8 cellular contexts compared by ENCODE assay signal in genomic region chr2:111667542-111668273, GRCh38.
A peak's percentile ranks its signal among the peaks of the same experiment; 100 is the strongest.
DNase-seq lines count a peak whose midpoint lies in the region; ATAC-seq lines count a peak whose summit lies in the region.

No MANE protein-coding gene starts in this region.

- DNase-seq in DMS53 (lab: John Stamatoyannopoulos, UW) (peak; percentile 72), NCI-H460 (ENCODE audit: extremely low read depth, low read depth) (peak; percentile 22), dermis blood vessel endothelial cell (peak; percentile 81), mesenteric fat pad (ENCODE audit: low spot score) (peak; percentile 78), pons (ENCODE audit: low spot score) (no peak)
- DNase-seq in activated CD4-positive, alpha-beta T cell treated with anti-CD3 and anti-CD28 coated beads for 4 hours: no peak

- no peak for ATAC-seq in GM21825 (IDR thresholded peaks at IDR 0.05; ENCODE audit: unreplicated experiment)
- no peak for ATAC-seq in HG02571 (IDR thresholded peaks at IDR 0.05; ENCODE audit: unreplicated experiment)

Comparison
In these comparisons a context has a peak if more than half of its experiments do, and no peak if none do; other contexts are left out.
1. DNase-seq: peak in DMS53 (single experiment), NCI-H460 (single experiment), dermis blood vessel endothelial cell (single experiment) and mesenteric fat pad (single experiment); none in activated CD4-positive, alpha-beta T cell treated with anti-CD3 and anti-CD28 coated beads for 4 hours (0 of 2) and pons (single experiment).